In genomic region chr11:59810911-59811259, GRCh38 we compare ENCODE assay signal across 8 cellular contexts. TPM values are rescaled to one million over a fixed set of nuclear protein-coding genes. Genes with fewer than 3 reads are reported as not detected.
DNase-seq lines count a peak whose midpoint lies in the region; ATAC-seq, FAIRE-seq and TF ChIP-seq lines count a peak whose summit lies in the region.

No MANE protein-coding gene starts in this region.

- H3K36me3 Mint-ChIP-seq in CD8-positive, alpha-beta T cell, result peaks cover 29% of the 10 kb centered on the region

- peaks cover 12% of the 10 kb centered on the region for H3K36me3 ChIP-seq in CD8-positive, alpha-beta T cell (ENCODE audit: insufficient read depth, low read length)
- H3K36me3 ChIP-seq in Karpas-422 (ENCODE audit: insufficient read depth, low read length) (peaks cover 29% of the 10 kb centered on the region), ectodermal cell (ENCODE audit: control insufficient read depth, insufficient read depth, low read length) (peaks cover 15% of the 10 kb centered on the region), neutrophil (peaks cover 28% of the 10 kb centered on the region)

- no peaks in the 10 kb centered on the region for H3K9me3 Mint-ChIP-seq in CD8-positive, alpha-beta T cell

- H3K4me3 Mint-ChIP-seq in CD8-positive, alpha-beta T cell, result peak overlapping the region; percentile 91

- peaks cover 18% of the 10 kb centered on the region for H3K4me1 ChIP-seq in CD8-positive, alpha-beta T cell (ENCODE audit: insufficient read depth, low read length)
- H3K4me1 ChIP-seq in Karpas-422 (ENCODE audit: low read length) (peaks cover 20% of the 10 kb centered on the region), ectodermal cell (ENCODE audit: control insufficient read depth, insufficient read depth, low read length) (no peaks in the 10 kb centered on the region), neutrophil (ENCODE audit: control insufficient read depth in 1 of 2, insufficient read depth in 1 of 2, low read depth in 1 of 2, low read length in 1 of 2) (peaks cover 34 to 35% of the 10 kb centered on the region in 2 experiments)

- peaks cover 16% of the 10 kb centered on the region for H3K79me2 ChIP-seq in Karpas-422 (ENCODE audit: low read length)

- H3K4me2 ChIP-seq in Karpas-422 (ENCODE audit: low read depth, low read length, poor library complexity, severe bottlenecking), result peak overlapping the region; percentile 87

- POLR2A ChIA-PET in CD8-positive, alpha-beta T cell (lab: Charles Lee), result interaction anchor here (1.0 to 2.8 kb wide), 4 partner anchors 10 to 251 kb away, joined by 3 to 14 read pairs (median 10); partner anchors contain the start of genes PATL1 and STX3

- H3K27ac Mint-ChIP-seq in CD8-positive, alpha-beta T cell, result peak overlapping the region; percentile 89

- H2AFZ ChIP-seq in Karpas-422 (ENCODE audit: low read length), result peak overlapping the region; percentile 99

- intact Hi-C loops in CD8-positive, alpha-beta T cell (cut with DNase I, micrococcal nuclease), result loop anchor here (1.0 to 10.0 kb wide), 9 partner anchors 56 to 1234 kb away; partner anchors contain the start of genes FAM111A (in 2 of the 2), PATL1 (in 2 of the 2), STX3 (in 2 of the 2) and LPXN (in 1 of the 2)

- H4K20me1 ChIP-seq in Karpas-422 (ENCODE audit: insufficient read depth, low read depth, low read length), result no peaks in the 10 kb centered on the region

- H3K27me3 ChIP-seq in CD8-positive, alpha-beta T cell (ENCODE audit: insufficient read depth, low read length), result no peaks in the 10 kb centered on the region
- H3K27me3 ChIP-seq in Karpas-422 (ENCODE audit: low read length) (no peaks in the 10 kb centered on the region), ectodermal cell (ENCODE audit: control insufficient read depth, insufficient read depth, low read length, poor library complexity, severe bottlenecking) (no peaks in the 10 kb centered on the region), neutrophil (no peaks in the 10 kb centered on the region)

- H3K27me3 Mint-ChIP-seq in CD8-positive, alpha-beta T cell (ENCODE audit: low read depth), result peaks cover 4% of the 10 kb centered on the region

- peak overlapping the region; percentile 99 for H3K4me3 ChIP-seq in CD8-positive, alpha-beta T cell (ENCODE audit: low read depth, low read length)
- H3K4me3 ChIP-seq in Karpas-422 (ENCODE audit: low read length) (peak overlapping the region; percentile 98), ectodermal cell (ENCODE audit: insufficient read depth, low read depth, low read length) (peak overlapping the region; percentile 96), neutrophil (ENCODE audit: low read depth in 1 of 2, low read length in 1 of 2) (peak overlapping the region; percentile 78 to 79)

- H3K9me3 ChIP-seq in CD8-positive, alpha-beta T cell (ENCODE audit: low read length), result no peaks in the 10 kb centered on the region
- H3K9me3 ChIP-seq in Karpas-422 (ENCODE audit: low read length) (no peaks in the 10 kb centered on the region), ectodermal cell (ENCODE audit: control insufficient read depth, low read length) (no peaks in the 10 kb centered on the region), neutrophil (no peaks in the 10 kb centered on the region)

- H3K9me2 ChIP-seq in Karpas-422 (replicated peaks; ENCODE audit: insufficient read depth, low read length), result no peaks in the 10 kb centered on the region

- H3K4me1 Mint-ChIP-seq in CD8-positive, alpha-beta T cell (ENCODE audit: low read depth), result peaks cover 23% of the 10 kb centered on the region

- FAIRE-seq in frontal cortex (lab: Jason Lieb, UNC), result no peak

- CTCF ChIA-PET in CD8-positive, alpha-beta T cell (lab: Charles Lee), result interaction anchor here (0.8 to 4.3 kb wide), 7 partner anchors 9 to 261 kb away, joined by 3 to 36 read pairs (median 3); partner anchors contain the start of gene STX3

- TF ChIP-seq CTCF in CD8-positive, alpha-beta T cell (IDR thresholded peaks at IDR 0.05), result no peak
- no peak for TF ChIP-seq CTCF in neutrophil (IDR thresholded peaks at IDR 0.05)

- no peak for ATAC-seq in CD8-positive, alpha-beta T cell
- ATAC-seq in HG03565 (IDR thresholded peaks at IDR 0.05; ENCODE audit: unreplicated experiment), result no peak

- 27 to 35% methylated on average over 8 of the region's 8 CpGs for WGBS in ectodermal cell, 2 experiments

- peak overlapping the region; percentile 87 for H3K27ac ChIP-seq in CD8-positive, alpha-beta T cell (ENCODE audit: low read depth, low read length)
- no peak overlapping the region for H3K27ac ChIP-seq in Karpas-422 (ENCODE audit: low read length)
- no peak overlapping the region for H3K27ac ChIP-seq in ectodermal cell (ENCODE audit: insufficient read depth, low read depth, low read length, poor library complexity, severe bottlenecking)
- H3K27ac ChIP-seq in neutrophil, result peak overlapping the region; percentile 87

- no peak for DNase-seq in CD8-positive, alpha-beta T cell
- DNase-seq in Karpas-422 (no peak), HuH-7.5 (ENCODE audit: low spot score) (no peak), frontal cortex (ENCODE audit: low spot score in 2 of 2) (no peak), mucosa of gallbladder (ENCODE audit: low spot score) (no peak)

- H3K9ac ChIP-seq in Karpas-422 (ENCODE audit: low read length), result peak overlapping the region; percentile 45

RNA-seq across cellular contexts. Expression of gene MRPL16, which starts 0.3 kb away (rescaled TPM):
- 10 to 100 TPM; 26.5 to 27.8 TPM for total RNA-seq in CD8-positive, alpha-beta T cell
- total RNA-seq in Karpas-422 (2014; rRNA removed; shearing (Covaris generic); ENCODE audit: low replicate concordance), result 70.1 and 81.6 TPM in 2 replicates
- 45.3 TPM for polyA plus RNA-seq in ectodermal cell (2013, experiment 1 of 4)
- 48.7 TPM for polyA plus RNA-seq in ectodermal cell (2013, experiment 2 of 4)
- polyA plus RNA-seq in ectodermal cell (2013, experiment 3 of 4), result 41.9 TPM
- polyA plus RNA-seq in ectodermal cell (2013, experiment 4 of 4), result 47.3 TPM
- total RNA-seq in frontal cortex (31.8 TPM), mucosa of gallbladder (34.7 TPM)

RNA-seq across cellular contexts. Expression of gene CBLIF, which starts 34.4 kb away (rescaled TPM):
- total RNA-seq in CD8-positive, alpha-beta T cell, result not detected
- not detected in 2 replicates for total RNA-seq in Karpas-422 (2014; rRNA removed; shearing (Covaris generic); ENCODE audit: low replicate concordance)
- not detected for polyA plus RNA-seq in ectodermal cell (2013, experiment 1 of 4)
- not detected for polyA plus RNA-seq in ectodermal cell (2013, experiment 2 of 4)
- polyA plus RNA-seq in ectodermal cell (2013, experiment 3 of 4), result not detected
- not detected for polyA plus RNA-seq in ectodermal cell (2013, experiment 4 of 4)
- total RNA-seq in frontal cortex (not detected), mucosa of gallbladder (not detected)

RNA-seq across cellular contexts. Expression of gene TCN1, which starts 55.4 kb away (rescaled TPM):
- not detected for total RNA-seq in CD8-positive, alpha-beta T cell
- total RNA-seq in Karpas-422 (2014; rRNA removed; shearing (Covaris generic); ENCODE audit: low replicate concordance), result not detected in 2 replicates
- polyA plus RNA-seq in ectodermal cell (2013, experiment 1 of 4), result not detected
- not detected for polyA plus RNA-seq in ectodermal cell (2013, experiment 2 of 4)
- polyA plus RNA-seq in ectodermal cell (2013, experiment 3 of 4), result not detected
- polyA plus RNA-seq in ectodermal cell (2013, experiment 4 of 4), result not detected
- total RNA-seq in frontal cortex (not detected), mucosa of gallbladder (39.4 TPM)

RNA-seq across cellular contexts. Expression of gene STX3, which starts 55.7 kb away (rescaled TPM):
- 1 to 10 TPM; 2.8 to 3.9 TPM for total RNA-seq in CD8-positive, alpha-beta T cell
- 7.9 and 14.6 TPM in 2 replicates for total RNA-seq in Karpas-422 (2014; rRNA removed; shearing (Covaris generic); ENCODE audit: low replicate concordance)
- 36.8 TPM for polyA plus RNA-seq in ectodermal cell (2013, experiment 1 of 4)
- 40.5 TPM for polyA plus RNA-seq in ectodermal cell (2013, experiment 2 of 4)
- polyA plus RNA-seq in ectodermal cell (2013, experiment 3 of 4), result 31.3 TPM
- 33.9 TPM for polyA plus RNA-seq in ectodermal cell (2013, experiment 4 of 4)
- total RNA-seq in frontal cortex, result 26.9 TPM
- total RNA-seq in mucosa of gallbladder, result 82.7 TPM

Comparison
In these comparisons a context has a peak if more than half of its experiments do, and no peak if none do; other contexts are left out.
1. H3K27ac ChIP-seq: peak in CD8-positive, alpha-beta T cell (single experiment) and neutrophil (single experiment); none in Karpas-422 (single experiment) and ectodermal cell (single experiment).
2. RNA of gene TCN1, which starts 55.4 kb away (total RNA-seq): 39.4 TPM in mucosa of gallbladder (single experiment); not detected in CD8-positive, alpha-beta T cell, not detected in Karpas-422 and not detected in frontal cortex (single experiment); every median in the first group is over 10 times any median in the second.
3. Peak in every context shown above with its lines, with median percentiles within 50 percentile points of each other: H3K4me3 ChIP-seq.